In genomic region chr1:206427296-206427695, GRCh38 we compare ENCODE assay signal across 17 cellular contexts.
"Had no signal": no experiment of that assay in that cellular context is flagged by ENCODE, and none has a peak within 500 bp of the region (broad histone marks: within the 10 kb centered on the region; RNA-seq: fewer than 3 reads in every experiment).

No MANE protein-coding gene starts in this region.

- DNase-seq: KBM-7, MV-4-11, NCI-H1048, NCI-H1105 treated with DMSO at 0.1 percent for 48 hours, NCI-H1417 treated with DMSO at 0.1 percent for 48 hours, NCI-H1930, NCI-H2081, NCI-H2107, NCI-H2227 treated with DMSO at 0.1 percent for 48 hours, NCI-H524, NCI-H526 treated with DMSO at 0.1 percent for 48 hours, NCI-H748 treated with DMSO at 0.1 percent for 48 hours, Right ventricle myocardium superior, RPMI8226, SIG-M5, SW 1271, T-helper 1 cell had no signal
